1 cellular context compared by ENCODE assay signal in the genomic region with DNA sequence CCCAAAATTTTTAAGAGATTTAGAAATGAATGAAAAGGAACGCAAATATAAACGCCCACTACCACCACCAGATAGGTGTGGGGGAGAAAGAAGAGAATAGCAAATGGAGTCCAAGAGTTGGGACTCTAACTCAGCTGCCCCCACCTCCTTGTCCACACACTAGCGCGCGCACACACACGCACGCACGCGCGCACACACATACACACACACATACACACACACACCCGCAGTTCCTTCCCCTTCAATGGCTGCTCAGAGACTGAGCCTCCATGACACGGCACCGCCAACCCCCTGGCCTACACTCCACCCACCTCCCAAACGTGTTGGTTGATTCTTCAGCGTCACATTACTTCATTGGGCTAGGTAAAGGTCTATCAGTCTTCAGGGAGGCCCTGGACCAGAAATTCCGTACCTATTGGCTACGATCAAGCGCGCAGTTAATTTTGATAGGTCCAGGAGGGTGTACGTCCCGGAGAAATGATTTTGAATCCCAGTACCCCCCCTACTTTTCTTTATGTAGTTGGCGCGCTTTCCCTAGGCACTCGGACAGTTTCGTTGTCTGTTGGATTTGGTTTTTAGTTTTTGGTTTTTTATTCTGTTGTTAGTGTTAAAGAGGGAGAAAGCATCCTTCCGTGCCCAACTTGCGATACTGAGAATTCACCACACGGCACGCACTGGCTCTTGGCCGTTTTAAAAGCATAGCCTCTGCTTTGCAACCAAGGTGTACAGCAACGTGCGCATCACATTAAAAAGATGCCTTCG.
A peak's percentile ranks its signal among the peaks of the same experiment; 100 is the strongest.
TF ChIP-seq lines count a peak whose summit lies in the region.

A gene (minus strand): TSS at position 261 of the 762 bp plus-strand sequence. CDS start 326 bp downstream, outside the sequence.

TF ChIP-seq in HepG2, 621 proteins besides CTCF, POLR2A, EP300 and RAD21 (continued from another document and continues in another):
- TF ChIP-seq NPAS2 (CRISPR knock-in tag; IDR thresholded peaks at IDR 0.05; ENCODE audit: borderline replicate concordance) = no peak
- TF ChIP-seq ZNF879 (CRISPR knock-in tag; IDR thresholded peaks at IDR 0.05) = no peak
- TF ChIP-seq GLI4 (CRISPR knock-in tag; IDR thresholded peaks at IDR 0.05; ENCODE audit: borderline replicate concordance) = peak; percentile 32; the same call in 1 of the 2 replicates
- TF ChIP-seq ZNF816 (CRISPR knock-in tag; IDR thresholded peaks at IDR 0.05; ENCODE audit: borderline replicate concordance) = no peak; the same call in 1 of the 2 replicates
- TF ChIP-seq ZNF773 (CRISPR knock-in tag; IDR thresholded peaks at IDR 0.05; ENCODE audit: borderline replicate concordance) = peak; percentile 77; the same call in 1 of the 2 replicates
- TF ChIP-seq, protein P1, sequence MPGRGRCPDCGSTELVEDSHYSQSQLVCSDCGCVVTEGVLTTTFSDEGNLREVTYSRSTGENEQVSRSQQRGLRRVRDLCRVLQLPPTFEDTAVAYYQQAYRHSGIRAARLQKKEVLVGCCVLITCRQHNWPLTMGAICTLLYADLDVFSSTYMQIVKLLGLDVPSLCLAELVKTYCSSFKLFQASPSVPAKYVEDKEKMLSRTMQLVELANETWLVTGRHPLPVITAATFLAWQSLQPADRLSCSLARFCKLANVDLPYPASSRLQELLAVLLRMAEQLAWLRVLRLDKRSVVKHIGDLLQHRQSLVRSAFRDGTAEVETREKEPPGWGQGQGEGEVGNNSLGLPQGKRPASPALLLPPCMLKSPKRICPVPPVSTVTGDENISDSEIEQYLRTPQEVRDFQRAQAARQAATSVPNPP (CRISPR knock-in tag; IDR thresholded peaks at IDR 0.05) = 0 out of 2 replicates have a peak, but pooled peaks have one; percentile 14
- peak; percentile 86 for TF ChIP-seq ZNF510 (CRISPR knock-in tag; IDR thresholded peaks at IDR 0.05; ENCODE audit: low read depth)
- TF ChIP-seq ZSCAN22 (CRISPR knock-in tag; IDR thresholded peaks at IDR 0.05) = no peak
- peak; percentile 42; the same call in 1 of the 2 replicates for TF ChIP-seq ZNF672 (CRISPR knock-in tag; IDR thresholded peaks at IDR 0.05)
- TF ChIP-seq NBN (conservative IDR thresholded peaks at IDR 0.05) = no peak
- TF ChIP-seq TOPORS (CRISPR knock-in tag; IDR thresholded peaks at IDR 0.05) = no peak
- TF ChIP-seq ZFP36L1 (CRISPR knock-in tag; IDR thresholded peaks at IDR 0.05) = peak; percentile 95; the same call in 1 of the 2 replicates
- no peak for TF ChIP-seq ZNF296 (CRISPR knock-in tag; conservative IDR thresholded peaks at IDR 0.05)
- TF ChIP-seq, protein P2, sequence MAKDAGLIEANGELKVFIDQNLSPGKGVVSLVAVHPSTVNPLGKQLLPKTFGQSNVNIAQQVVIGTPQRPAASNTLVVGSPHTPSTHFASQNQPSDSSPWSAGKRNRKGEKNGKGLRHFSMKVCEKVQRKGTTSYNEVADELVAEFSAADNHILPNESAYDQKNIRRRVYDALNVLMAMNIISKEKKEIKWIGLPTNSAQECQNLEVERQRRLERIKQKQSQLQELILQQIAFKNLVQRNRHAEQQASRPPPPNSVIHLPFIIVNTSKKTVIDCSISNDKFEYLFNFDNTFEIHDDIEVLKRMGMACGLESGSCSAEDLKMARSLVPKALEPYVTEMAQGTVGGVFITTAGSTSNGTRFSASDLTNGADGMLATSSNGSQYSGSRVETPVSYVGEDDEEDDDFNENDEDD (CRISPR knock-in tag; IDR thresholded peaks at IDR 0.05; ENCODE audit: borderline replicate concordance) = peak; percentile 97
- TF ChIP-seq, protein P3, sequence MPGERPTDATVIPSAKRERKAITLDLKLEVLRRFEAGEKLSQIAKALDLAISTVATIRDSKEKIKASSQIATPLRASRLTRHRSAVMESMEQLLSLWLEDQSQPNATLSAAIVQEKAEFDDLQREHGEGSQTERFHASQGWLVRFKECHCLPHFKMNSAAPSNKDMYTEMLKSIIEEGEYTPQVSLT (CRISPR knock-in tag; IDR thresholded peaks at IDR 0.05; ENCODE audit: borderline replicate concordance, low read depth) = 0 out of 2 replicates have a peak, but pooled peaks have one; percentile 49
- TF ChIP-seq, protein P4, sequence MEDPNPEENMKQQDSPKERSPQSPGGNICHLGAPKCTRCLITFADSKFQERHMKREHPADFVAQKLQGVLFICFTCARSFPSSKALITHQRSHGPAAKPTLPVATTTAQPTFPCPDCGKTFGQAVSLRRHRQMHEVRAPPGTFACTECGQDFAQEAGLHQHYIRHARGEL (CRISPR knock-in tag; IDR thresholded peaks at IDR 0.05) = no peak
- no peak for TF ChIP-seq RORA (CRISPR knock-in tag; IDR thresholded peaks at IDR 0.05)
- TF ChIP-seq, protein P5, sequence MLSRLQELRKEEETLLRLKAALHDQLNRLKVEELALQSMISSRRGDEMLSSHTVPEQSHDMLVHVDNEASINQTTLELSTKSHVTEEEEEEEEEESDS (CRISPR knock-in tag; IDR thresholded peaks at IDR 0.05; ENCODE audit: borderline replicate concordance) = no peak
- TF ChIP-seq, protein P6, sequence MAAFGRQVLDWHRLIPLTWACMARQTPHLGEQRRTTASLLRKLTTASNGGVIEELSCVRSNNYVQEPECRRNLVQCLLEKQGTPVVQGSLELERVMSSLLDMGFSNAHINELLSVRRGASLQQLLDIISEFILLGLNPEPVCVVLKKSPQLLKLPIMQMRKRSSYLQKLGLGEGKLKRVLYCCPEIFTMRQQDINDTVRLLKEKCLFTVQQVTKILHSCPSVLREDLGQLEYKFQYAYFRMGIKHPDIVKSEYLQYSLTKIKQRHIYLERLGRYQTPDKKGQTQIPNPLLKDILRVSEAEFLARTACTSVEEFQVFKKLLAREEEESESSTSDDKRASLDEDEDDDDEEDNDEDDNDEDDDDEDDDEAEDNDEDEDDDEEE (CRISPR knock-in tag; IDR thresholded peaks at IDR 0.05) = peak; percentile 56; the same call in 1 of the 2 replicates
- TF ChIP-seq ZNF557 (CRISPR knock-in tag; IDR thresholded peaks at IDR 0.05) = peak; percentile 77; the same call in 1 of the 2 replicates
- peak; percentile 51; the same call in 1 of the 2 replicates for TF ChIP-seq FOXK1 (CRISPR knock-in tag; IDR thresholded peaks at IDR 0.05; ENCODE audit: borderline replicate concordance, low read depth)
- TF ChIP-seq NFKBIZ (CRISPR knock-in tag; IDR thresholded peaks at IDR 0.05) = no peak
- TF ChIP-seq ZNF367 (CRISPR knock-in tag; IDR thresholded peaks at IDR 0.05; ENCODE audit: borderline replicate concordance) = 0 out of 2 replicates have a peak, but pooled peaks have one; percentile 45
- TF ChIP-seq, protein P7, sequence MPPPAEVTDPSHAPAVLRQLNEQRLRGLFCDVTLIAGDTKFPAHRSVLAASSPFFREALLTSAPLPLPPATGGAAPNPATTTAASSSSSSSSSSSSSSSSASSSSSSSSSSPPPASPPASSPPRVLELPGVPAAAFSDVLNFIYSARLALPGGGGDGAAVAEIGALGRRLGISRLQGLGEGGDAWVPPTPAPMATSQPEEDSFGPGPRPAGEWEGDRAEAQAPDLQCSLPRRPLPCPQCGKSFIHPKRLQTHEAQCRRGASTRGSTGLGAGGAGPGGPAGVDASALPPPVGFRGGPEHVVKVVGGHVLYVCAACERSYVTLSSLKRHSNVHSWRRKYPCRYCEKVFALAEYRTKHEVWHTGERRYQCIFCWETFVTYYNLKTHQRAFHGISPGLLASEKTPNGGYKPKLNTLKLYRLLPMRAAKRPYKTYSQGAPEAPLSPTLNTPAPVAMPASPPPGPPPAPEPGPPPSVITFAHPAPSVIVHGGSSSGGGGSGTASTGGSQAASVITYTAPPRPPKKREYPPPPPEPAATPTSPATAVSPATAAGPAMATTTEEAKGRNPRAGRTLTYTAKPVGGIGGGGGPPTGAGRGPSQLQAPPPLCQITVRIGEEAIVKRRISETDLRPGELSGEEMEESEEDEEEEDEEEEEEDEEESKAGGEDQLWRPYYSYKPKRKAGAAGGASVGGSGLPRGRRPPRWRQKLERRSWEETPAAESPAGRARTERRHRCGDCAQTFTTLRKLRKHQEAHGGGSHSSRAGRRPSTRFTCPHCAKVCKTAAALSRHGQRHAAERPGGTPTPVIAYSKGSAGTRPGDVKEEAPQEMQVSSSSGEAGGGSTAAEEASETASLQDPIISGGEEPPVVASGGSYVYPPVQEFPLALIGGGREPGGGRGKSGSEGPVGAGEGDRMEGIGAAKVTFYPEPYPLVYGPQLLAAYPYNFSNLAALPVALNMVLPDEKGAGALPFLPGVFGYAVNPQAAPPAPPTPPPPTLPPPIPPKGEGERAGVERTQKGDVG (CRISPR knock-in tag; IDR thresholded peaks at IDR 0.05; ENCODE audit: borderline replicate concordance) = no peak
- TF ChIP-seq ZBTB20 (CRISPR knock-in tag; IDR thresholded peaks at IDR 0.05; ENCODE audit: borderline replicate concordance, low read depth) = peak; percentile 13; the same call in 1 of the 2 replicates
- TF ChIP-seq ZNF530 (CRISPR knock-in tag; IDR thresholded peaks at IDR 0.05; ENCODE audit: low read depth) = no peak
- TF ChIP-seq SALL1 (CRISPR knock-in tag; IDR thresholded peaks at IDR 0.05) = peak; percentile 90
- TF ChIP-seq, protein P8, sequence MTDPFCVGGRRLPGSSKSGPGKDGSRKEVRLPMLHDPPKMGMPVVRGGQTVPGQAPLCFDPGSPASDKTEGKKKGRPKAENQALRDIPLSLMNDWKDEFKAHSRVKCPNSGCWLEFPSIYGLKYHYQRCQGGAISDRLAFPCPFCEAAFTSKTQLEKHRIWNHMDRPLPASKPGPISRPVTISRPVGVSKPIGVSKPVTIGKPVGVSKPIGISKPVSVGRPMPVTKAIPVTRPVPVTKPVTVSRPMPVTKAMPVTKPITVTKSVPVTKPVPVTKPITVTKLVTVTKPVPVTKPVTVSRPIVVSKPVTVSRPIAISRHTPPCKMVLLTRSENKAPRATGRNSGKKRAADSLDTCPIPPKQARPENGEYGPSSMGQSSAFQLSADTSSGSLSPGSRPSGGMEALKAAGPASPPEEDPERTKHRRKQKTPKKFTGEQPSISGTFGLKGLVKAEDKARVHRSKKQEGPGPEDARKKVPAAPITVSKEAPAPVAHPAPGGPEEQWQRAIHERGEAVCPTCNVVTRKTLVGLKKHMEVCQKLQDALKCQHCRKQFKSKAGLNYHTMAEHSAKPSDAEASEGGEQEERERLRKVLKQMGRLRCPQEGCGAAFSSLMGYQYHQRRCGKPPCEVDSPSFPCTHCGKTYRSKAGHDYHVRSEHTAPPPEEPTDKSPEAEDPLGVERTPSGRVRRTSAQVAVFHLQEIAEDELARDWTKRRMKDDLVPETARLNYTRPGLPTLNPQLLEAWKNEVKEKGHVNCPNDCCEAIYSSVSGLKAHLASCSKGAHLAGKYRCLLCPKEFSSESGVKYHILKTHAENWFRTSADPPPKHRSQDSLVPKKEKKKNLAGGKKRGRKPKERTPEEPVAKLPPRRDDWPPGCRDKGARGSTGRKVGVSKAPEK (CRISPR knock-in tag; IDR thresholded peaks at IDR 0.05; ENCODE audit: borderline replicate concordance) = no peak
- TF ChIP-seq ZNF101 (CRISPR knock-in tag; IDR thresholded peaks at IDR 0.05; ENCODE audit: borderline replicate concordance, low read depth) = no peak
- 0 out of 2 replicates have a peak, but pooled peaks have one; percentile 45 for TF ChIP-seq ZNF776 (CRISPR knock-in tag; IDR thresholded peaks at IDR 0.05)
- TF ChIP-seq CEBPB (IDR thresholded peaks at IDR 0.05; ENCODE audit: borderline replicate concordance, low read depth, low read length) = no peak
- TF ChIP-seq ZNF430 (CRISPR knock-in tag; IDR thresholded peaks at IDR 0.05) = peak; percentile 93
- TF ChIP-seq, protein P9, sequence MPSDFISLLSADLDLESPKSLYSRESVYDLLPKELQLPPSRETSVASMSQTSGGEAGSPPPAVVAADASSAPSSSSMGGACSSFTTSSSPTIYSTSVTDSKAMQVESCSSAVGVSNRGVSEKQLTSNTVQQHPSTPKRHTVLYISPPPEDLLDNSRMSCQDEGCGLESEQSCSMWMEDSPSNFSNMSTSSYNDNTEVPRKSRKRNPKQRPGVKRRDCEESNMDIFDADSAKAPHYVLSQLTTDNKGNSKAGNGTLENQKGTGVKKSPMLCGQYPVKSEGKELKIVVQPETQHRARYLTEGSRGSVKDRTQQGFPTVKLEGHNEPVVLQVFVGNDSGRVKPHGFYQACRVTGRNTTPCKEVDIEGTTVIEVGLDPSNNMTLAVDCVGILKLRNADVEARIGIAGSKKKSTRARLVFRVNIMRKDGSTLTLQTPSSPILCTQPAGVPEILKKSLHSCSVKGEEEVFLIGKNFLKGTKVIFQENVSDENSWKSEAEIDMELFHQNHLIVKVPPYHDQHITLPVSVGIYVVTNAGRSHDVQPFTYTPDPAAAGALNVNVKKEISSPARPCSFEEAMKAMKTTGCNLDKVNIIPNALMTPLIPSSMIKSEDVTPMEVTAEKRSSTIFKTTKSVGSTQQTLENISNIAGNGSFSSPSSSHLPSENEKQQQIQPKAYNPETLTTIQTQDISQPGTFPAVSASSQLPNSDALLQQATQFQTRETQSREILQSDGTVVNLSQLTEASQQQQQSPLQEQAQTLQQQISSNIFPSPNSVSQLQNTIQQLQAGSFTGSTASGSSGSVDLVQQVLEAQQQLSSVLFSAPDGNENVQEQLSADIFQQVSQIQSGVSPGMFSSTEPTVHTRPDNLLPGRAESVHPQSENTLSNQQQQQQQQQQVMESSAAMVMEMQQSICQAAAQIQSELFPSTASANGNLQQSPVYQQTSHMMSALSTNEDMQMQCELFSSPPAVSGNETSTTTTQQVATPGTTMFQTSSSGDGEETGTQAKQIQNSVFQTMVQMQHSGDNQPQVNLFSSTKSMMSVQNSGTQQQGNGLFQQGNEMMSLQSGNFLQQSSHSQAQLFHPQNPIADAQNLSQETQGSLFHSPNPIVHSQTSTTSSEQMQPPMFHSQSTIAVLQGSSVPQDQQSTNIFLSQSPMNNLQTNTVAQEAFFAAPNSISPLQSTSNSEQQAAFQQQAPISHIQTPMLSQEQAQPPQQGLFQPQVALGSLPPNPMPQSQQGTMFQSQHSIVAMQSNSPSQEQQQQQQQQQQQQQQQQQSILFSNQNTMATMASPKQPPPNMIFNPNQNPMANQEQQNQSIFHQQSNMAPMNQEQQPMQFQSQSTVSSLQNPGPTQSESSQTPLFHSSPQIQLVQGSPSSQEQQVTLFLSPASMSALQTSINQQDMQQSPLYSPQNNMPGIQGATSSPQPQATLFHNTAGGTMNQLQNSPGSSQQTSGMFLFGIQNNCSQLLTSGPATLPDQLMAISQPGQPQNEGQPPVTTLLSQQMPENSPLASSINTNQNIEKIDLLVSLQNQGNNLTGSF (CRISPR knock-in tag; IDR thresholded peaks at IDR 0.05) = peak; percentile 45; the same call in 1 of the 2 replicates
- TF ChIP-seq, protein P10, sequence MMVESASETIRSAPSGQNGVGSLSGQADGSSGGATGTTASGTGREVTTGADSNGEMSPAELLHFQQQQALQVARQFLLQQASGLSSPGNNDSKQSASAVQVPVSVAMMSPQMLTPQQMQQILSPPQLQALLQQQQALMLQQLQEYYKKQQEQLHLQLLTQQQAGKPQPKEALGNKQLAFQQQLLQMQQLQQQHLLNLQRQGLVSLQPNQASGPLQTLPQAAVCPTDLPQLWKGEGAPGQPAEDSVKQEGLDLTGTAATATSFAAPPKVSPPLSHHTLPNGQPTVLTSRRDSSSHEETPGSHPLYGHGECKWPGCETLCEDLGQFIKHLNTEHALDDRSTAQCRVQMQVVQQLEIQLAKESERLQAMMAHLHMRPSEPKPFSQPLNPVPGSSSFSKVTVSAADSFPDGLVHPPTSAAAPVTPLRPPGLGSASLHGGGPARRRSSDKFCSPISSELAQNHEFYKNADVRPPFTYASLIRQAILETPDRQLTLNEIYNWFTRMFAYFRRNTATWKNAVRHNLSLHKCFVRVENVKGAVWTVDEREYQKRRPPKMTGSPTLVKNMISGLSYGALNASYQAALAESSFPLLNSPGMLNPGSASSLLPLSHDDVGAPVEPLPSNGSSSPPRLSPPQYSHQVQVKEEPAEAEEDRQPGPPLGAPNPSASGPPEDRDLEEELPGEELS (CRISPR knock-in tag; IDR thresholded peaks at IDR 0.05) = peak; percentile 63
- no peak for TF ChIP-seq HMGA1 (CRISPR knock-in tag; conservative IDR thresholded peaks at IDR 0.05)
- no peak for TF ChIP-seq ZNF441 (CRISPR knock-in tag; IDR thresholded peaks at IDR 0.05; ENCODE audit: borderline replicate concordance)
- TF ChIP-seq SMYD3 (CRISPR knock-in tag; IDR thresholded peaks at IDR 0.05) = no peak
- no peak for TF ChIP-seq PLRG1 (conservative IDR thresholded peaks at IDR 0.05)
- peak; percentile 48; the same call in 1 of the 2 replicates for TF ChIP-seq FOXP1 (IDR thresholded peaks at IDR 0.05)
- TF ChIP-seq FOXP1 (CRISPR knock-in tag; IDR thresholded peaks at IDR 0.05) = no peak
- TF ChIP-seq CHCHD3 (CRISPR knock-in tag; IDR thresholded peaks at IDR 0.05) = peak; percentile 30; the same call in 1 of the 2 replicates
